In the genomic region with DNA sequence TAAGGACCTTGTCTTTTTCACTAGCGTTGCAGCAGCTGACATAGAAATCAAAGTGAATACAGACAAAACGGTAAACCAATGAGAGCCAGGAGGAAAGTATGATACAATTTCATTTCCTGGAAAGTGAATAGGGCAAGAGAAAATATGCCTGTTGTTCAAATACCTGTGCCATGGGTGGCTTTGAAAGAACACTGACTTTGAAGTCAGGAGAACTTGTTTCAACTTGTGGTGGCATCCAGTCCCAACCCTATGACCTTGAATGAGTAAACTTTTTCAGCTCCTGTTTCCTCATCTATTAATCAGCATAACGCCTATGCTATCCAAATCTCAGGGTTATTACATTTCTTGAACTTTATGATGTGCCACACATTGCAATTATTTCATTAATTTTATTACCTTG, we compare ENCODE assay signal across 26 cellular contexts.
"Had no signal": no experiment of that assay in that cellular context is flagged by ENCODE, and none has a peak within 500 bp of the region (broad histone marks: within the 10 kb centered on the region; RNA-seq: fewer than 3 reads in every experiment).

No MANE protein-coding gene starts in this region.

- H3K4me1 ChIP-seq: ascending aorta, body of pancreas had no signal

- DNase-seq: activated CD4-positive, alpha-beta T cell treated with anti-CD3 and anti-CD28 coated beads for 48 hours; activated CD4-positive, alpha-beta T cell treated with anti-CD3 and anti-CD28 coated beads, Interleukin-2, amount 50 U/mL, for 4 hours; activated CD4-positive, CD25-positive, alpha-beta regulatory T cell treated with anti-CD3 and anti-CD28 coated beads, Interleukin-2, amount 50 U/mL, for 72 hours; activated CD8-positive, alpha-beta memory T cell treated with anti-CD3 and anti-CD28 coated beads, Interleukin-2, amount 10 ng/mL, durations not matched to agents 7 days and 5 days; activated CD8-positive, alpha-beta T cell treated with anti-CD3 and anti-CD28 coated beads, Interleukin-2, amount 10 ng/mL, durations not matched to agents 7 days and 5 days; activated effector memory CD4-positive, alpha-beta T cell treated with anti-CD3 and anti-CD28 coated beads, Interleukin-2, amount 50 U/mL, for 16 hours; activated naive CD4-positive, alpha-beta T cell treated with Interleukin-2 at 50 U/mL for 16 hours; activated naive CD8-positive, alpha-beta T cell treated with anti-CD3 and anti-CD28 coated beads, Interleukin-2, amount 50 U/mL, for 24 hours; activated T-cell treated with anti-CD3 and anti-CD28 coated beads, Interleukin-2, amount 50 U/mL, for 4 hours; amniotic stem cell; body of pancreas; NCI-H1105 treated with DMSO at 0.1 percent for 48 hours; NCI-H1436 treated with DMSO at 0.1 percent for 48 hours; NCI-H187; NCI-H2081; NCI-H510A treated with DMSO at 0.1 percent for 48 hours; NCI-H69; NK-92 treated with Interleukin-12 subunit alpha and Interleukin-12 subunit beta, amount 100 ng/mL, for 24 hours; OCI-M1; RPMI8226; SHP77 treated with DMSO at 0.1 percent for 48 hours had no signal

- H3K36me3 ChIP-seq: ascending aorta, cardiac muscle cell had no signal

- H3K4me3 ChIP-seq: ascending aorta, body of pancreas, cardiac muscle cell had no signal

- H3K9me3 ChIP-seq: ascending aorta had no signal

- H3K27me3 ChIP-seq: ascending aorta, body of pancreas had no signal

- H3K27ac ChIP-seq: ascending aorta, body of pancreas, cardiac muscle cell had no signal

- ATAC-seq: activated CD8-positive, alpha-beta memory T cell treated with anti-CD3 and anti-CD28 coated beads, Interleukin-2, amount 10 ng/mL, durations not matched to agents 7 days and 5 days; activated CD8-positive, alpha-beta T cell treated with anti-CD3 and anti-CD28 coated beads, Interleukin-2, amount 10 ng/mL, durations not matched to agents 7 days and 5 days; activated naive CD4-positive, alpha-beta T cell treated with anti-CD3 and anti-CD28 coated beads, Interleukin-2, amount 50 U/mL, for 72 hours; activated naive CD8-positive, alpha-beta T cell treated with anti-CD3 and anti-CD28 coated beads, Interleukin-2, amount 50 U/mL, for 24 hours; activated T-cell treated with anti-CD3 and anti-CD28 coated beads, Interleukin-2, amount 50 U/mL, for 4 hours; body of pancreas; Panc1; WTC11 had no signal
